Comparison of ENCODE assay signal across 8 cellular contexts in genomic region chr11:62508336-62509058, GRCh38. TPM values are rescaled to one million over a fixed set of nuclear protein-coding genes. Genes with fewer than 3 reads are reported as not detected.
A peak's percentile ranks its signal among the peaks of the same experiment; 100 is the strongest.
DNase-seq lines count a peak whose midpoint lies in the region; ATAC-seq and TF ChIP-seq lines count a peak whose summit lies in the region.

No MANE protein-coding gene starts in this region.

- no peak for ATAC-seq in GM21723 (IDR thresholded peaks at IDR 0.05; ENCODE audit: unreplicated experiment)

- H3F3A ChIP-seq in MM.1S (ENCODE audit: insufficient read depth, low read length), result no peaks in the 10 kb centered on the region

- peak; percentile 57 for DNase-seq in Daoy (ENCODE audit: low read depth)
- DNase-seq in MM.1S, result peak; percentile 38
- peak; percentile 89 for DNase-seq in globus pallidus (ENCODE audit: low spot score)
- DNase-seq in neuronal stem cell (ENCODE audit: low spot score), result peak; percentile 61
- DNase-seq in T-helper 9 cell, result no peak
- no peak for DNase-seq in NCI-H1092 treated with DMSO at 0.1 percent for 48 hours (lab: John Stamatoyannopoulos, UW)

- peak overlapping the region; percentile 69 for H3K4me2 ChIP-seq in MM.1S (ENCODE audit: low read depth, low read length)
- peak overlapping the region; percentile 50 for H3K4me2 ChIP-seq in neuronal stem cell (ENCODE audit: insufficient read depth, low read length, poor library complexity, severe bottlenecking)

- no peak overlapping the region for H3K23ac ChIP-seq in neuronal stem cell (ENCODE audit: low read depth, low read length, poor library complexity)

- H3K9me3 ChIP-seq in MM.1S (replicated peaks; ENCODE audit: insufficient read depth, low read length) (no peaks in the 10 kb centered on the region), neuronal stem cell (replicated peaks in 1 of 2; ENCODE audit: control insufficient read depth in 2 of 2, insufficient read depth in 1 of 2, low read depth in 1 of 2, low read length in 2 of 2) (no peaks in the 10 kb centered on the region)

- H2AFZ ChIP-seq in MM.1S (ENCODE audit: low read length), result peak overlapping the region; percentile 57
- peak overlapping the region; percentile 80 for H2AFZ ChIP-seq in neuronal stem cell (ENCODE audit: low read length)

- H4K20me1 ChIP-seq in MM.1S (ENCODE audit: insufficient read depth, low read length), result no peaks in the 10 kb centered on the region

- H3K4me1 ChIP-seq in MM.1S (ENCODE audit: low read length) (peaks cover 10% of the 10 kb centered on the region), neuronal stem cell (ENCODE audit: control insufficient read depth in 2 of 2, insufficient read depth in 1 of 2, low read depth in 1 of 2, low read length in 2 of 2) (peaks cover 25 to 33% of the 10 kb centered on the region in 2 donors)

- H3K79me2 ChIP-seq in MM.1S (ENCODE audit: low read length), result no peaks in the 10 kb centered on the region

- H3K4me3 ChIP-seq in MM.1S (ENCODE audit: low read length) (0 out of 2 replicates have a peak overlapping the region, but pooled peaks have one; percentile 2), neuronal stem cell (ENCODE audit: low read length in 2 of 2) (peak overlapping the region in 1 of 2 donors; percentile 33)

- H3K4ac ChIP-seq in neuronal stem cell (ENCODE audit: low read length), result no peak overlapping the region

- no peaks in the 10 kb centered on the region for H3K9me2 ChIP-seq in MM.1S (replicated peaks; ENCODE audit: insufficient read depth, low read length)

- H3K27me3 ChIP-seq in MM.1S (replicated peaks; ENCODE audit: insufficient read depth, low read length), result no peaks in the 10 kb centered on the region
- H3K27me3 ChIP-seq in neuronal stem cell (ENCODE audit: control insufficient read depth in 3 of 3, insufficient read depth in 3 of 3, low read depth in 1 of 3, low read length in 3 of 3), result peaks cover 0 to 18% (median 7%) of the 10 kb centered on the region in 3 experiments

- no peak overlapping the region for H2BK120ac ChIP-seq in neuronal stem cell (ENCODE audit: low read depth, low read length)

- no peak overlapping the region for H4K8ac ChIP-seq in neuronal stem cell (ENCODE audit: low read depth, low read length)

- no peak overlapping the region for H3K14ac ChIP-seq in neuronal stem cell (ENCODE audit: low read length)

- H3K27ac ChIP-seq in MM.1S (ENCODE audit: low read length) (no peak overlapping the region), VCaP (peak overlapping the region; percentile 94), neuronal stem cell (replicated peaks; ENCODE audit: low read length) (peak overlapping the region; percentile 81)

- H3K9ac ChIP-seq in MM.1S (ENCODE audit: low read length) (no peak overlapping the region), neuronal stem cell (ENCODE audit: low read depth, low read length, poor library complexity) (no peak overlapping the region)

- peak; percentile 60 for TF ChIP-seq CTCF in MM.1S (IDR thresholded peaks at IDR 0.05; ENCODE audit: low read length)
- peak; percentile 70 for TF ChIP-seq CTCF in VCaP (conservative IDR thresholded peaks at IDR 0.05)

- H3K36me3 ChIP-seq in MM.1S (replicated peaks; ENCODE audit: insufficient read depth, low read length), result no peaks in the 10 kb centered on the region
- H3K36me3 ChIP-seq in neuronal stem cell (replicated peaks in 1 of 2; ENCODE audit: control insufficient read depth in 2 of 2, insufficient read depth in 2 of 2, low read length in 2 of 2), result no peaks in the 10 kb centered on the region

- H3K79me1 ChIP-seq in neuronal stem cell (ENCODE audit: low read depth, low read length), result no peaks in the 10 kb centered on the region

- no peak overlapping the region for H4K91ac ChIP-seq in neuronal stem cell (ENCODE audit: low read depth, low read length, poor library complexity)

- no peak overlapping the region for H2AK5ac ChIP-seq in neuronal stem cell (ENCODE audit: low read depth, low read length)

- peak overlapping the region; percentile 33 for H3K18ac ChIP-seq in neuronal stem cell (ENCODE audit: low read length)

- no peak overlapping the region for H2BK15ac ChIP-seq in neuronal stem cell (ENCODE audit: low read length)

- no peak overlapping the region for H2BK12ac ChIP-seq in neuronal stem cell (ENCODE audit: low read length)

- no CpG with 5 or more reads among the region's 19 CpGs for WGBS in neuronal stem cell (ENCODE audit: extremely low coverage in 2 of 2, insufficient read length in 2 of 2, insufficient replicate concordance in 1 of 2), 2 donors

- H2BK5ac ChIP-seq in neuronal stem cell (ENCODE audit: low read length), result peak overlapping the region; percentile 14

RNA-seq across cellular contexts. Expression of gene AHNAK, which starts 38.1 kb away (rescaled TPM):
- 92.3 and 107 TPM in 2 replicates for total RNA-seq in Daoy (2014; rRNA removed; shearing (Covaris generic))
- polyA plus RNA-seq in neuronal stem cell (2013, experiment 1 of 2), result 6.4 TPM
- polyA plus RNA-seq in neuronal stem cell (2013, experiment 2 of 2), result 6.9 TPM

Comparison
In these comparisons a context has a peak if more than half of its experiments do, and no peak if none do; other contexts are left out.
1. DNase-seq: peak in Daoy (single experiment), MM.1S (single experiment), globus pallidus (single experiment) and neuronal stem cell (single experiment); none in T-helper 9 cell (single experiment) and NCI-H1092 treated with DMSO at 0.1 percent for 48 hours (single experiment).